ENCODE assay signal across 33 cellular contexts in genomic region chr12:38813930-38814329, GRCh38.
"Had no signal": no experiment of that assay in that cellular context is flagged by ENCODE, and none has a peak within 500 bp of the region (broad histone marks: within the 10 kb centered on the region; RNA-seq: fewer than 3 reads in every experiment).

No MANE protein-coding gene starts in this region.

- H3K27ac Mint-ChIP-seq: activated naive CD8-positive, alpha-beta T cell; activated T-cell treated with anti-CD3 and anti-CD28 coated beads, Interleukin-2, amount 50 U/mL, for 72 hours; brain; nephron progenitor cell; type B pancreatic cell had no signal

- H3K4me1 ChIP-seq: ascending aorta, gastrocnemius medialis, pancreas, prostate gland, uterus had no signal

- H3K9me3 ChIP-seq: ascending aorta, gastrocnemius medialis, mucosa of descending colon, neutrophil, prostate gland, thoracic aorta, uterus had no signal

- H3K27ac ChIP-seq: ascending aorta, cardiac muscle cell, coronary artery, dorsolateral prefrontal cortex, gastrocnemius medialis, neutrophil, pancreas, prostate gland, skin epidermis, thoracic aorta, uterus, VCaP had no signal

- H3K36me3 ChIP-seq: cardiac muscle cell, gastrocnemius medialis, neutrophil, pancreas, prostate gland, thoracic aorta, uterus had no signal

- H3K4me3 ChIP-seq: ascending aorta, cardiac muscle cell, coronary artery, dorsolateral prefrontal cortex, gastrocnemius medialis, mucosa of descending colon, pancreas, prostate gland, skin epidermis, thoracic aorta, uterus had no signal

- DNase-seq: activated CD4-positive, alpha-beta T cell treated with anti-CD3 and anti-CD28 coated beads for 4 hours; activated CD4-positive, alpha-beta T cell treated with anti-CD3 and anti-CD28 coated beads, Interleukin-2, amount 50 U/mL, for 4 hours; activated effector memory CD4-positive, alpha-beta T cell treated with Interleukin-2 at 50 U/mL for 16 hours; activated naive CD4-positive, alpha-beta T cell treated with Interleukin-2 at 50 U/mL for 16 hours; activated T-cell treated with anti-CD3 and anti-CD28 coated beads for 4 hours; activated T-cell treated with anti-CD3 and anti-CD28 coated beads, Interleukin-2, amount 50 U/mL, for 72 hours; cerebellar nuclear complex; dorsolateral prefrontal cortex; effector memory CD4-positive, alpha-beta T cell; gastrocnemius medialis; glutamatergic neuron; islet precursor cell; left ventricle myocardium superior; mucosa of descending colon; nephron progenitor cell; pancreas; retina; stimulated activated CD4-positive, alpha-beta T cell treated with anti-CD3 and anti-CD28 coated beads, Interleukin-12 subunit alpha, Interleukin-12 subunit beta, amount 100 ng/mL, for 4 hours; stimulated activated CD4-positive, alpha-beta T cell treated with anti-CD3 and anti-CD28 coated beads, Interleukin-4, amount 100 ng/mL, for 1 hour; stimulated activated naive CD8-positive, alpha-beta T cell treated with anti-CD3 and anti-CD28 coated beads, Interleukin-15, Interleukin-2, amounts not matched to agents 100 U/mL and 50 U/mL, for 24 hours; uterus had no signal

- H3K27me3 Mint-ChIP-seq: activated naive CD8-positive, alpha-beta T cell; brain; type B pancreatic cell had no signal

- H3K4me3 Mint-ChIP-seq: activated naive CD8-positive, alpha-beta T cell; activated T-cell treated with anti-CD3 and anti-CD28 coated beads, Interleukin-2, amount 50 U/mL, for 72 hours; brain; nephron progenitor cell; type B pancreatic cell had no signal

- H3K27me3 ChIP-seq: ascending aorta, cardiac muscle cell, dorsolateral prefrontal cortex, gastrocnemius medialis, neutrophil, pancreas, uterus had no signal

- H3K36me3 Mint-ChIP-seq: activated naive CD8-positive, alpha-beta T cell; brain; type B pancreatic cell had no signal

- ATAC-seq: activated T-cell treated with anti-CD3 and anti-CD28 coated beads, Interleukin-2, amount 50 U/mL, for 72 hours; gastrocnemius medialis; left ventricle myocardium superior; mucosa of descending colon; pancreas; sciatic nerve; stimulated activated naive CD8-positive, alpha-beta T cell treated with anti-CD3 and anti-CD28 coated beads, Interleukin-15, Interleukin-2, amounts not matched to agents 100 U/mL and 50 U/mL, for 24 hours had no signal

- H3K4me1 Mint-ChIP-seq: brain, nephron progenitor cell had no signal

- H3K9me3 Mint-ChIP-seq: type B pancreatic cell had no signal
